ENCODE assay signal across 2 cellular contexts in the genomic region with DNA sequence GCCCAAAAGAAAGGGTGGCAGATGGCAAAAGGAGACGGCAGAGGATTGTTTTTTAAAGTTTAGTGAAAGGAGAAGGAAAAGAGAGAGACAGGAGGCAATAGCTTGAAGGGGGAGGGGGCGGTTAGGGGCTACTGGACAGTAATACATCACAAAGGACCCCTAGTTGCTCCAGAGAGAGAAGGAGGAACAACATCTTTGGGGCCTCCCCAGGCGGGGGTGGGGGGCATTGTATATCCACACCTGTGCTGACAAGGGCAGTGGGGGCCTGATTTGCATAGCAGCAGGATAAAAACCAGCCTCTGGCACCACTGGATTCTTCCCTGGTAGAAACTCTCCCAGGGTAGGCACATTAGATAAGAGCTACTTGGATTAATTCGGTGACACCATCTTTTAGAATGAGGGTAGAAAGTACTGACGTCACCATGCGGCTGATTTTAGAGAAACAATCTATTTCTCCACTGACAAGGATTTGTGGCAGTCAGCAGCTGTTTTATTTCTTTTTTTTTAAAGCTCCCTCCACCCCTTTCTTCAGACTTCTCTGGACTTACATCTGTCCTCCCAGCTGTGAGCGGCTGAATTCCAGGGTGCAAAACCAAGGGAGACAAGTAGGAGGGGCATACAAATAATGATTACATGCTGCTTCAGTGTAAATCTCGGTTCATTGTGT.
TF ChIP-seq lines count a peak whose summit lies in the region.

No MANE protein-coding gene starts in this region.

TF ChIP-seq in IMR-90, 13 proteins besides CTCF, POLR2A, EP300 and RAD21:
- TF ChIP-seq CHD1 (IDR thresholded peaks at IDR 0.05; ENCODE audit: low read depth, low read length) (no peak), RFX5 (IDR thresholded peaks at IDR 0.05; ENCODE audit: low read depth, low read length) (no peak), RCOR1 (IDR thresholded peaks at IDR 0.05; ENCODE audit: insufficient replicate concordance, low read length) (no peak), NFE2L2 (IDR thresholded peaks at IDR 0.05; ENCODE audit: low read depth, low read length) (no peak), BHLHE40 (IDR thresholded peaks at IDR 0.05; ENCODE audit: low read depth, low read length) (no peak), MAZ (IDR thresholded peaks at IDR 0.05; ENCODE audit: borderline replicate concordance, low read depth, low read length) (no peak), MXI1 (IDR thresholded peaks at IDR 0.05; ENCODE audit: borderline replicate concordance, low read depth, low read length) (no peak), SMC3 (IDR thresholded peaks at IDR 0.05; ENCODE audit: low read depth, low read length) (no peak), MAFK (IDR thresholded peaks at IDR 0.05; ENCODE audit: low read depth, low read length) (no peak), FOS (IDR thresholded peaks at IDR 0.05; ENCODE audit: low read depth, low read length) (no peak), CEBPB (IDR thresholded peaks at IDR 0.05; ENCODE audit: low read depth, low read length) (no peak)
- TF ChIP-seq, protein P1, sequence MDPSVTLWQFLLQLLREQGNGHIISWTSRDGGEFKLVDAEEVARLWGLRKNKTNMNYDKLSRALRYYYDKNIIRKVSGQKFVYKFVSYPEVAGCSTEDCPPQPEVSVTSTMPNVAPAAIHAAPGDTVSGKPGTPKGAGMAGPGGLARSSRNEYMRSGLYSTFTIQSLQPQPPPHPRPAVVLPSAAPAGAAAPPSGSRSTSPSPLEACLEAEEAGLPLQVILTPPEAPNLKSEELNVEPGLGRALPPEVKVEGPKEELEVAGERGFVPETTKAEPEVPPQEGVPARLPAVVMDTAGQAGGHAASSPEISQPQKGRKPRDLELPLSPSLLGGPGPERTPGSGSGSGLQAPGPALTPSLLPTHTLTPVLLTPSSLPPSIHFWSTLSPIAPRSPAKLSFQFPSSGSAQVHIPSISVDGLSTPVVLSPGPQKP (IDR thresholded peaks at IDR 0.05; ENCODE audit: borderline replicate concordance, low read depth, low read length): no peak
- TF ChIP-seq, protein P2, sequence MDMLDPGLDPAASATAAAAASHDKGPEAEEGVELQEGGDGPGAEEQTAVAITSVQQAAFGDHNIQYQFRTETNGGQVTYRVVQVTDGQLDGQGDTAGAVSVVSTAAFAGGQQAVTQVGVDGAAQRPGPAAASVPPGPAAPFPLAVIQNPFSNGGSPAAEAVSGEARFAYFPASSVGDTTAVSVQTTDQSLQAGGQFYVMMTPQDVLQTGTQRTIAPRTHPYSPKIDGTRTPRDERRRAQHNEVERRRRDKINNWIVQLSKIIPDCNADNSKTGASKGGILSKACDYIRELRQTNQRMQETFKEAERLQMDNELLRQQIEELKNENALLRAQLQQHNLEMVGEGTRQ (IDR thresholded peaks at IDR 0.05; ENCODE audit: low read depth, low read length): no peak

TF ChIP-seq in H1, 55 proteins besides CTCF, POLR2A, EP300 and RAD21:
- peak; percentile 77 for TF ChIP-seq CTBP2 (IDR thresholded peaks at IDR 0.05; ENCODE audit: borderline replicate concordance, insufficient read depth, insufficient read length, low read length)
- peak; percentile 77 for TF ChIP-seq SP1 (IDR thresholded peaks at IDR 0.05; ENCODE audit: low read depth, low read length)
- no peak for TF ChIP-seq SP4 (IDR thresholded peaks at IDR 0.05; ENCODE audit: low read length)
- peak; percentile 55; the same call in 1 of the 2 replicates for TF ChIP-seq CHD2 (IDR thresholded peaks at IDR 0.05; ENCODE audit: low read length)
- TF ChIP-seq GTF2F1 (IDR thresholded peaks at IDR 0.05; ENCODE audit: borderline replicate concordance, low read depth, low read length): no peak
- no peak for TF ChIP-seq POU5F1 (IDR thresholded peaks at IDR 0.05; ENCODE audit: low read depth, low read length)
- TF ChIP-seq YY1 (IDR thresholded peaks at IDR 0.05; ENCODE audit: low read depth, low read length): no peak
- peak in 1 of 2 experiments; percentile 65; a peak in 1 of 4 replicates for TF ChIP-seq HDAC2 (IDR thresholded peaks at IDR 0.05; ENCODE audit: borderline replicate concordance in 1 of 2, low read depth in 2 of 2, low read length in 2 of 2)
- TF ChIP-seq TCF12 (IDR thresholded peaks at IDR 0.05; ENCODE audit: low read depth, low read length): peak; percentile 100
- TF ChIP-seq RNF2 (IDR thresholded peaks at IDR 0.05; ENCODE audit: borderline replicate concordance, low read depth, low read length, missing control alignments, poor library complexity, severe bottlenecking): no peak
- peak; percentile 47 for TF ChIP-seq NANOG (IDR thresholded peaks at IDR 0.05; ENCODE audit: insufficient read depth, low read depth, low read length, poor library complexity, severe bottlenecking)
- TF ChIP-seq NRF1 (IDR thresholded peaks at IDR 0.05; ENCODE audit: low read depth, low read length): no peak
- peak; percentile 39; the same call in 1 of the 2 replicates for TF ChIP-seq JUND (IDR thresholded peaks at IDR 0.05; ENCODE audit: low read length)
- peak; percentile 53 for TF ChIP-seq ASH2L (IDR thresholded peaks at IDR 0.05; ENCODE audit: low read length)
- peak; percentile 81 for TF ChIP-seq CREB1 (IDR thresholded peaks at IDR 0.05)
- TF ChIP-seq EGR1 (IDR thresholded peaks at IDR 0.05; ENCODE audit: borderline replicate concordance, low read depth, low read length): peak; percentile 55; the same call in 1 of the 2 replicates
- TF ChIP-seq TEAD4 (IDR thresholded peaks at IDR 0.05; ENCODE audit: low read depth, low read length): peak; percentile 34; the same call in 1 of the 2 replicates
- 0 out of 2 replicates have a peak, but pooled peaks have one; percentile 13 for TF ChIP-seq TBP (IDR thresholded peaks at IDR 0.05; ENCODE audit: low read depth, low read length)
- TF ChIP-seq RFX5 (IDR thresholded peaks at IDR 0.05; ENCODE audit: borderline replicate concordance, low read depth, low read length): no peak
- TF ChIP-seq, protein P3, sequence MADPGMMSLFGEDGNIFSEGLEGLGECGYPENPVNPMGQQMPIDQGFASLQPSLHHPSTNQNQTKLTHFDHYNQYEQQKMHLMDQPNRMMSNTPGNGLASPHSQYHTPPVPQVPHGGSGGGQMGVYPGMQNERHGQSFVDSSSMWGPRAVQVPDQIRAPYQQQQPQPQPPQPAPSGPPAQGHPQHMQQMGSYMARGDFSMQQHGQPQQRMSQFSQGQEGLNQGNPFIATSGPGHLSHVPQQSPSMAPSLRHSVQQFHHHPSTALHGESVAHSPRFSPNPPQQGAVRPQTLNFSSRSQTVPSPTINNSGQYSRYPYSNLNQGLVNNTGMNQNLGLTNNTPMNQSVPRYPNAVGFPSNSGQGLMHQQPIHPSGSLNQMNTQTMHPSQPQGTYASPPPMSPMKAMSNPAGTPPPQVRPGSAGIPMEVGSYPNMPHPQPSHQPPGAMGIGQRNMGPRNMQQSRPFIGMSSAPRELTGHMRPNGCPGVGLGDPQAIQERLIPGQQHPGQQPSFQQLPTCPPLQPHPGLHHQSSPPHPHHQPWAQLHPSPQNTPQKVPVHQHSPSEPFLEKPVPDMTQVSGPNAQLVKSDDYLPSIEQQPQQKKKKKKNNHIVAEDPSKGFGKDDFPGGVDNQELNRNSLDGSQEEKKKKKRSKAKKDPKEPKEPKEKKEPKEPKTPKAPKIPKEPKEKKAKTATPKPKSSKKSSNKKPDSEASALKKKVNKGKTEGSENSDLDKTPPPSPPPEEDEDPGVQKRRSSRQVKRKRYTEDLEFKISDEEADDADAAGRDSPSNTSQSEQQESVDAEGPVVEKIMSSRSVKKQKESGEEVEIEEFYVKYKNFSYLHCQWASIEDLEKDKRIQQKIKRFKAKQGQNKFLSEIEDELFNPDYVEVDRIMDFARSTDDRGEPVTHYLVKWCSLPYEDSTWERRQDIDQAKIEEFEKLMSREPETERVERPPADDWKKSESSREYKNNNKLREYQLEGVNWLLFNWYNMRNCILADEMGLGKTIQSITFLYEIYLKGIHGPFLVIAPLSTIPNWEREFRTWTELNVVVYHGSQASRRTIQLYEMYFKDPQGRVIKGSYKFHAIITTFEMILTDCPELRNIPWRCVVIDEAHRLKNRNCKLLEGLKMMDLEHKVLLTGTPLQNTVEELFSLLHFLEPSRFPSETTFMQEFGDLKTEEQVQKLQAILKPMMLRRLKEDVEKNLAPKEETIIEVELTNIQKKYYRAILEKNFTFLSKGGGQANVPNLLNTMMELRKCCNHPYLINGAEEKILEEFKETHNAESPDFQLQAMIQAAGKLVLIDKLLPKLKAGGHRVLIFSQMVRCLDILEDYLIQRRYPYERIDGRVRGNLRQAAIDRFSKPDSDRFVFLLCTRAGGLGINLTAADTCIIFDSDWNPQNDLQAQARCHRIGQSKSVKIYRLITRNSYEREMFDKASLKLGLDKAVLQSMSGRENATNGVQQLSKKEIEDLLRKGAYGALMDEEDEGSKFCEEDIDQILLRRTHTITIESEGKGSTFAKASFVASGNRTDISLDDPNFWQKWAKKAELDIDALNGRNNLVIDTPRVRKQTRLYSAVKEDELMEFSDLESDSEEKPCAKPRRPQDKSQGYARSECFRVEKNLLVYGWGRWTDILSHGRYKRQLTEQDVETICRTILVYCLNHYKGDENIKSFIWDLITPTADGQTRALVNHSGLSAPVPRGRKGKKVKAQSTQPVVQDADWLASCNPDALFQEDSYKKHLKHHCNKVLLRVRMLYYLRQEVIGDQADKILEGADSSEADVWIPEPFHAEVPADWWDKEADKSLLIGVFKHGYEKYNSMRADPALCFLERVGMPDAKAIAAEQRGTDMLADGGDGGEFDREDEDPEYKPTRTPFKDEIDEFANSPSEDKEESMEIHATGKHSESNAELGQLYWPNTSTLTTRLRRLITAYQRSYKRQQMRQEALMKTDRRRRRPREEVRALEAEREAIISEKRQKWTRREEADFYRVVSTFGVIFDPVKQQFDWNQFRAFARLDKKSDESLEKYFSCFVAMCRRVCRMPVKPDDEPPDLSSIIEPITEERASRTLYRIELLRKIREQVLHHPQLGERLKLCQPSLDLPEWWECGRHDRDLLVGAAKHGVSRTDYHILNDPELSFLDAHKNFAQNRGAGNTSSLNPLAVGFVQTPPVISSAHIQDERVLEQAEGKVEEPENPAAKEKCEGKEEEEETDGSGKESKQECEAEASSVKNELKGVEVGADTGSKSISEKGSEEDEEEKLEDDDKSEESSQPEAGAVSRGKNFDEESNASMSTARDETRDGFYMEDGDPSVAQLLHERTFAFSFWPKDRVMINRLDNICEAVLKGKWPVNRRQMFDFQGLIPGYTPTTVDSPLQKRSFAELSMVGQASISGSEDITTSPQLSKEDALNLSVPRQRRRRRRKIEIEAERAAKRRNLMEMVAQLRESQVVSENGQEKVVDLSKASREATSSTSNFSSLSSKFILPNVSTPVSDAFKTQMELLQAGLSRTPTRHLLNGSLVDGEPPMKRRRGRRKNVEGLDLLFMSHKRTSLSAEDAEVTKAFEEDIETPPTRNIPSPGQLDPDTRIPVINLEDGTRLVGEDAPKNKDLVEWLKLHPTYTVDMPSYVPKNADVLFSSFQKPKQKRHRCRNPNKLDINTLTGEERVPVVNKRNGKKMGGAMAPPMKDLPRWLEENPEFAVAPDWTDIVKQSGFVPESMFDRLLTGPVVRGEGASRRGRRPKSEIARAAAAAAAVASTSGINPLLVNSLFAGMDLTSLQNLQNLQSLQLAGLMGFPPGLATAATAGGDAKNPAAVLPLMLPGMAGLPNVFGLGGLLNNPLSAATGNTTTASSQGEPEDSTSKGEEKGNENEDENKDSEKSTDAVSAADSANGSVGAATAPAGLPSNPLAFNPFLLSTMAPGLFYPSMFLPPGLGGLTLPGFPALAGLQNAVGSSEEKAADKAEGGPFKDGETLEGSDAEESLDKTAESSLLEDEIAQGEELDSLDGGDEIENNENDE (IDR thresholded peaks at IDR 0.05; ENCODE audit: insufficient replicate concordance, low read length): peak; percentile 59
- TF ChIP-seq CEBPB (IDR thresholded peaks at IDR 0.05; ENCODE audit: low read depth, low read length): no peak
- TF ChIP-seq EZH2 (IDR thresholded peaks at IDR 0.05; ENCODE audit: low read depth, low read length, severe bottlenecking): peak; percentile 34
- TF ChIP-seq, protein P4, sequence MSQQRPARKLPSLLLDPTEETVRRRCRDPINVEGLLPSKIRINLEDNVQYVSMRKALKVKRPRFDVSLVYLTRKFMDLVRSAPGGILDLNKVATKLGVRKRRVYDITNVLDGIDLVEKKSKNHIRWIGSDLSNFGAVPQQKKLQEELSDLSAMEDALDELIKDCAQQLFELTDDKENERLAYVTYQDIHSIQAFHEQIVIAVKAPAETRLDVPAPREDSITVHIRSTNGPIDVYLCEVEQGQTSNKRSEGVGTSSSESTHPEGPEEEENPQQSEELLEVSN (IDR thresholded peaks at IDR 0.05): no peak
- peak; percentile 49; the same call in 1 of the 2 replicates for TF ChIP-seq RBBP5 (IDR thresholded peaks at IDR 0.05; ENCODE audit: borderline replicate concordance, low read depth, low read length)
- no peak for TF ChIP-seq GABPA (IDR thresholded peaks at IDR 0.05; ENCODE audit: borderline replicate concordance, insufficient read depth, low read length)
- TF ChIP-seq, protein P5, sequence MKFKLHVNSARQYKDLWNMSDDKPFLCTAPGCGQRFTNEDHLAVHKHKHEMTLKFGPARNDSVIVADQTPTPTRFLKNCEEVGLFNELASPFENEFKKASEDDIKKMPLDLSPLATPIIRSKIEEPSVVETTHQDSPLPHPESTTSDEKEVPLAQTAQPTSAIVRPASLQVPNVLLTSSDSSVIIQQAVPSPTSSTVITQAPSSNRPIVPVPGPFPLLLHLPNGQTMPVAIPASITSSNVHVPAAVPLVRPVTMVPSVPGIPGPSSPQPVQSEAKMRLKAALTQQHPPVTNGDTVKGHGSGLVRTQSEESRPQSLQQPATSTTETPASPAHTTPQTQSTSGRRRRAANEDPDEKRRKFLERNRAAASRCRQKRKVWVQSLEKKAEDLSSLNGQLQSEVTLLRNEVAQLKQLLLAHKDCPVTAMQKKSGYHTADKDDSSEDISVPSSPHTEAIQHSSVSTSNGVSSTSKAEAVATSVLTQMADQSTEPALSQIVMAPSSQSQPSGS (IDR thresholded peaks at IDR 0.05; ENCODE audit: low read length): peak; percentile 74; the same call in 1 of the 2 replicates
- no peak for TF ChIP-seq KDM1A (IDR thresholded peaks at IDR 0.05; ENCODE audit: borderline replicate concordance, low read length)
